ENCODE assay signal across 25 cellular contexts in the genomic region with DNA sequence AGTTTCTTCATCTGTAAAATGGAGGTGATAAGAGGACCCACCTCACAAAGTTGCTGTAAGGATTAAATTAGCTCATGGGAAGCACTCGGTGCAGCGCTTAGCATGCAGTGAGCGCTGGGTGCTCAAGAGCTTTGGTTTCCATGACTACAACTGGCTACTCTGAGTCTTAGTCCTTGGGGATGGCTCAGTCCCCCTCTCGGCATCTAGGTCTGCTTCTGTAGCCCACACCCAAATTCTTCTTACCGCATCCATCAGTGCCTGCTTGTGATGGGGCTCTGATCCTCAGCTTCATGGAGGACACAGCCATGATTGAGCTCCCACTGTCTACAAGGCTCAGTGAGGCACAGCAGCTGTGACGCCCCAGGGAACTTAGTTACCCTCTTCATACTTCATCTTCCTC.
"Had no signal": no experiment of that assay in that cellular context is flagged by ENCODE, and none has a peak within 500 bp of the region (broad histone marks: within the 10 kb centered on the region; RNA-seq: fewer than 3 reads in every experiment).

No MANE protein-coding gene starts in this region.

- H3K27ac Mint-ChIP-seq: naive thymus-derived CD8-positive, alpha-beta T cell; nephron progenitor cell had no signal

- H3K4me1 ChIP-seq: esophagus squamous epithelium, heart right ventricle, left lung, psoas muscle, sigmoid colon, vagina had no signal

- H3K36me3 Mint-ChIP-seq: naive thymus-derived CD8-positive, alpha-beta T cell had no signal

- H3K36me3 ChIP-seq: esophagus squamous epithelium, heart right ventricle, left lung, sigmoid colon, stomach, thyroid gland, vagina had no signal

- H3K4me3 Mint-ChIP-seq: naive thymus-derived CD8-positive, alpha-beta T cell; nephron progenitor cell had no signal

- DNase-seq: dermis blood vessel endothelial cell; effector memory CD4-positive, alpha-beta T cell; erythroblast; esophagus squamous epithelium; foreskin melanocyte; glutamatergic neuron; heart right ventricle; hippocampal formation; left cardiac atrium; left lung; mesenchymal stem cell; naive thymus-derived CD8-positive, alpha-beta T cell; nephron progenitor cell; nucleus accumbens; psoas muscle; right cardiac atrium; sigmoid colon; stimulated activated CD4-positive, alpha-beta T cell treated with anti-CD3 and anti-CD28 coated beads, Interleukin-2, amount 100 ng/mL, for 48 hours; stimulated activated CD8-positive, alpha-beta memory T cell treated with anti-CD3 and anti-CD28 coated beads, Interleukin-4, amount 100 ng/mL, for 48 hours; stimulated activated naive CD4-positive, alpha-beta T cell treated with Interleukin-2 at 50 U/mL for 16 hours; stomach; thyroid gland; trophoblast cell had no signal

- H3K27ac ChIP-seq: coronary artery, esophagus squamous epithelium, heart right ventricle, left lung, psoas muscle, sigmoid colon, stomach, thyroid gland, vagina had no signal

- H3K9me3 Mint-ChIP-seq: naive thymus-derived CD8-positive, alpha-beta T cell; nephron progenitor cell had no signal

- H3K27me3 ChIP-seq: thyroid gland, vagina had no signal

- H3K9me3 ChIP-seq: esophagus squamous epithelium, heart right ventricle, left lung, psoas muscle, sigmoid colon, stomach, thyroid gland, vagina had no signal

- H3K4me3 ChIP-seq: coronary artery, esophagus squamous epithelium, heart right ventricle, left lung, psoas muscle, sigmoid colon, stomach, thyroid gland, vagina had no signal
